In the genomic region with DNA sequence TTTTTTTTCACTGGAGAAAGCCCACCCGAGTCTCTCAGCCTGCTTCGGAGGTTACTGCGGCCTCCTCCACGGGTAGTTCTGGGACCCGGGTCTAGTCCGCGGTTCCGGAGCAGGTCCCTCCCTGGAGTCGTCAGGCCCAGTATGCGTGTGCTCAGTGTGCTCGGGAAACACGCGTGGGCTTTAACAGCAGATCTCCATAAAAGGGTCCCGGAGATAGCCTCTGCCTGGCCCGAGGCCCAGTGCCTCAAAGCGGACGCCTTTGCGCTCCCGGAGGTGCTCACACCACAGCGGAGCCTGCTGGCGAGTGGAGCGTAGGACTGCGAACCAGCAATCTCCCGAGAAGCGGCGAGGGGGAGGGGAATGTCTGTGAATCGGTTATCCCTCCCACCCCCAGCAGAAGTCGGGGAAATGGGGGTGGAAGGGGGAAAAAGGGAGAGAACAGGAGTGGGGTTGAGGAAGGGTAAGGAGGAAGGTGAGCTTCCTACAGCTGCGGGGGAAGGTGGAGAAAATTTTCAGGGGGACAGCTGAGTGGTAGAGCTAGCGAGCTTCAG, we compare ENCODE assay signal across 8 cellular contexts. TPM values are rescaled to one million over a fixed set of nuclear protein-coding genes. Genes with fewer than 3 reads are reported as not detected.
DNase-seq lines count a peak whose midpoint lies in the region; ATAC-seq and TF ChIP-seq lines count a peak whose summit lies in the region.

No MANE protein-coding gene starts in this region.

- H3K9me3 ChIP-seq in neural cell (ENCODE audit: low read length), result peaks cover 14% of the 10 kb centered on the region

- H3K36me3 ChIP-seq in neural cell (ENCODE audit: insufficient read depth, low read length), result no peaks in the 10 kb centered on the region

- H3K4me3 ChIP-seq in AG04449 (ENCODE audit: low read depth, low read length) (peak overlapping the region; percentile 47), WI38 (ENCODE audit: low read depth, low read length) (peak overlapping the region; percentile 46), neural cell (ENCODE audit: low read length) (peak overlapping the region; percentile 47)

- H3K9ac ChIP-seq in neural cell (ENCODE audit: low read length), result no peak overlapping the region

- TF ChIP-seq POLR2A in erythroblast (IDR thresholded peaks at IDR 0.05; ENCODE audit: low read length), result no peak

- TF ChIP-seq RAD21 in neural cell (conservative IDR thresholded peaks at IDR 0.05), result peak; percentile 18

- H3K27me3 ChIP-seq in neural cell (ENCODE audit: insufficient read depth, low read depth, low read length), result peaks cover 79% of the 10 kb centered on the region

- no peak overlapping the region for H3K27ac ChIP-seq in neural cell (ENCODE audit: low read length)

- H3K9me2 ChIP-seq in neural cell (ENCODE audit: insufficient read depth, low read length), result no peaks in the 10 kb centered on the region

- TF ChIP-seq CTCF in AG04449 (IDR thresholded peaks at IDR 0.05; ENCODE audit: insufficient read depth, low read length, missing control alignments), result peak; percentile 86
- peak; percentile 68 for TF ChIP-seq CTCF in WI38 (IDR thresholded peaks at IDR 0.05; ENCODE audit: low read depth, low read length)
- TF ChIP-seq CTCF in neural cell (IDR thresholded peaks at IDR 0.05; ENCODE audit: poor library complexity, severe bottlenecking), result peak; percentile 45

- no peak for DNase-seq in AG04449 (ENCODE audit: low read depth, low spot score)
- peak; percentile 48 to 52 for DNase-seq in erythroblast (lab: John Stamatoyannopoulos, UW)
- no peak for DNase-seq in NCI-H2107 treated with DMSO at 0.1 percent for 48 hours (lab: John Stamatoyannopoulos, UW; ENCODE audit: unreplicated experiment)
- no peak for DNase-seq in SW480 (ENCODE audit: low spot score)

- POLR2A ChIA-PET in AG04449 (lab: Yijun Ruan, JAX), result no interaction called here

- no peak overlapping the region for H3K4me2 ChIP-seq in neural cell (ENCODE audit: low read length)

- no peak overlapping the region for H2AFZ ChIP-seq in neural cell (ENCODE audit: low read depth, low read length)

- ATAC-seq in GM18861 (IDR thresholded peaks at IDR 0.05; ENCODE audit: unreplicated experiment) (peak; percentile 77), HG03060 (IDR thresholded peaks at IDR 0.05; ENCODE audit: low read depth, unreplicated experiment) (peak; percentile 50)

- no peaks in the 10 kb centered on the region for H3K79me2 ChIP-seq in neural cell (replicated peaks; ENCODE audit: insufficient read depth, low read length)

- no peak for TF ChIP-seq EP300 in neural cell (conservative IDR thresholded peaks at IDR 0.05; ENCODE audit: poor library complexity, severe bottlenecking)

- H4K20me1 ChIP-seq in neural cell (ENCODE audit: insufficient read depth), result no peaks in the 10 kb centered on the region

- CTCF ChIA-PET in AG04449 (lab: Yijun Ruan, JAX), result interaction anchor here (0.7 to 1.2 kb wide), 8 partner anchors 12 to 154 kb away, joined by 3 to 7 read pairs (median 4); no protein-coding TSS in a partner anchor

- no peaks in the 10 kb centered on the region for H3F3A ChIP-seq in neural cell (ENCODE audit: insufficient read depth, low read length, poor library complexity, severe bottlenecking)

TF ChIP-seq in neural cell, 6 proteins besides CTCF, POLR2A, EP300 and RAD21:
- TF ChIP-seq POLR2AphosphoS5 (IDR thresholded peaks at IDR 0.05) (no peak), TAF1 (IDR thresholded peaks at IDR 0.05; ENCODE audit: low read depth) (no peak), EZH2 (IDR thresholded peaks at IDR 0.05; ENCODE audit: borderline replicate concordance, insufficient read depth, low read length, poor library complexity, severe bottlenecking) (no peak)
- TF ChIP-seq, protein P1, sequence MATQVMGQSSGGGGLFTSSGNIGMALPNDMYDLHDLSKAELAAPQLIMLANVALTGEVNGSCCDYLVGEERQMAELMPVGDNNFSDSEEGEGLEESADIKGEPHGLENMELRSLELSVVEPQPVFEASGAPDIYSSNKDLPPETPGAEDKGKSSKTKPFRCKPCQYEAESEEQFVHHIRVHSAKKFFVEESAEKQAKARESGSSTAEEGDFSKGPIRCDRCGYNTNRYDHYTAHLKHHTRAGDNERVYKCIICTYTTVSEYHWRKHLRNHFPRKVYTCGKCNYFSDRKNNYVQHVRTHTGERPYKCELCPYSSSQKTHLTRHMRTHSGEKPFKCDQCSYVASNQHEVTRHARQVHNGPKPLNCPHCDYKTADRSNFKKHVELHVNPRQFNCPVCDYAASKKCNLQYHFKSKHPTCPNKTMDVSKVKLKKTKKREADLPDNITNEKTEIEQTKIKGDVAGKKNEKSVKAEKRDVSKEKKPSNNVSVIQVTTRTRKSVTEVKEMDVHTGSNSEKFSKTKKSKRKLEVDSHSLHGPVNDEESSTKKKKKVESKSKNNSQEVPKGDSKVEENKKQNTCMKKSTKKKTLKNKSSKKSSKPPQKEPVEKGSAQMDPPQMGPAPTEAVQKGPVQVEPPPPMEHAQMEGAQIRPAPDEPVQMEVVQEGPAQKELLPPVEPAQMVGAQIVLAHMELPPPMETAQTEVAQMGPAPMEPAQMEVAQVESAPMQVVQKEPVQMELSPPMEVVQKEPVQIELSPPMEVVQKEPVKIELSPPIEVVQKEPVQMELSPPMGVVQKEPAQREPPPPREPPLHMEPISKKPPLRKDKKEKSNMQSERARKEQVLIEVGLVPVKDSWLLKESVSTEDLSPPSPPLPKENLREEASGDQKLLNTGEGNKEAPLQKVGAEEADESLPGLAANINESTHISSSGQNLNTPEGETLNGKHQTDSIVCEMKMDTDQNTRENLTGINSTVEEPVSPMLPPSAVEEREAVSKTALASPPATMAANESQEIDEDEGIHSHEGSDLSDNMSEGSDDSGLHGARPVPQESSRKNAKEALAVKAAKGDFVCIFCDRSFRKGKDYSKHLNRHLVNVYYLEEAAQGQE (IDR thresholded peaks at IDR 0.05; ENCODE audit: borderline replicate concordance), result no peak

RNA-seq across cellular contexts. Expression of a gene that starts 28.7 kb away (rescaled TPM):
- not detected in 2 replicates for polyA plus RNA-seq in neural cell
- polyA minus RNA-seq in neural cell, result not detected in 2 replicates

RNA-seq across cellular contexts. Expression of a gene that starts 29.1 kb away (rescaled TPM):
- polyA plus RNA-seq in neural cell, result not detected in 2 replicates
- polyA minus RNA-seq in neural cell, result not detected in 2 replicates

RNA-seq across cellular contexts. Expression of a gene that starts 43.6 kb away (rescaled TPM):
- 0.15 TPM in 1 of 2 replicates, not detected in the other for polyA plus RNA-seq in neural cell
- polyA minus RNA-seq in neural cell, result 0.24 and 0.35 TPM in 2 replicates

Comparison
In these comparisons a context has a peak if more than half of its experiments do, and no peak if none do; other contexts are left out.
1. DNase-seq: peak in erythroblast (2 of 2); none in AG04449 (single experiment), NCI-H2107 treated with DMSO at 0.1 percent for 48 hours (single experiment) and SW480 (single experiment).
2. Peak in every context shown above with its lines, with median percentiles within 50 percentile points of each other: H3K4me3 ChIP-seq and CTCF ChIP-seq.